1 cellular context compared by ENCODE assay signal in the genomic region with DNA sequence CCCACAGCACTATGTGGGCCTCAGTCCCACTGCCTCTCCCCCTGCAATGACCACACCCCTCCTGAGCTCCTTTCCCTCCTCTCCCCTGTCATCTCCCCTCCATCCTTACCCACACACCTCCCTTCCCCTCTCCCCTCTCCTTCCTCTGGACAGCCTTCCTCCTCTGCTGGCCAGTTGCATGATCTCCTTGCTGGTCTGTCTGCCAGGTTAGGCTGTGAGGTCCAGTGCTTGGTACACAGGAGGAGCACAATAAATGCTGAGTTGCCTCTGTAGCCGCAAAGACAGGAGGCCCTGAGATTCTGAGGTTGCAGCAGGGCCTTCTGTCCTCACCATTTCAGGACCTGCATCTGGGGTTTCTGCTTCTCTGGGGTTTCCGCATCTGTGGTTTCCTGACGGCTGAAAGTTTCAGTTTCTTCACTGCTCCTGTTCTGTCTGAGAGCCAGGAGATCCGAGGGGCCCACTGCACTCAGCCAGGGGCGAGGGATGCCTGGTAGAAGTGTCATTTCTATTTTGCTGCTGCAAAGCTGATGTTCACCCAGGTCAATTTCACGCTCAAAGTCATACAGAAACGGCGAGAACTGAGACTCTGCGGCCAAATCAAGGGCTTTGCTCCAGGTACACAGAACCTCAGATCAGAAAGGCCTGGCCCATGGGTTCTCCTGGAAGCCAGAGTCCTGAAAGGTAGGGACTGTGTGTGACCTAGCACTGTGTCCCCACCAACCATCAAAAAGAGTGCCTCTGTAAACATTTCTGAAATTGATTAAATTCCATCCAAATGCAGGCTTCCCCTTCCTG.
TF ChIP-seq lines count a peak whose summit lies in the region.

No MANE protein-coding gene starts in this region.

TF ChIP-seq in GM12878, 131 proteins besides CTCF, POLR2A, EP300 and RAD21 (continued from another document and continues in another):
- TF ChIP-seq, protein P1, sequence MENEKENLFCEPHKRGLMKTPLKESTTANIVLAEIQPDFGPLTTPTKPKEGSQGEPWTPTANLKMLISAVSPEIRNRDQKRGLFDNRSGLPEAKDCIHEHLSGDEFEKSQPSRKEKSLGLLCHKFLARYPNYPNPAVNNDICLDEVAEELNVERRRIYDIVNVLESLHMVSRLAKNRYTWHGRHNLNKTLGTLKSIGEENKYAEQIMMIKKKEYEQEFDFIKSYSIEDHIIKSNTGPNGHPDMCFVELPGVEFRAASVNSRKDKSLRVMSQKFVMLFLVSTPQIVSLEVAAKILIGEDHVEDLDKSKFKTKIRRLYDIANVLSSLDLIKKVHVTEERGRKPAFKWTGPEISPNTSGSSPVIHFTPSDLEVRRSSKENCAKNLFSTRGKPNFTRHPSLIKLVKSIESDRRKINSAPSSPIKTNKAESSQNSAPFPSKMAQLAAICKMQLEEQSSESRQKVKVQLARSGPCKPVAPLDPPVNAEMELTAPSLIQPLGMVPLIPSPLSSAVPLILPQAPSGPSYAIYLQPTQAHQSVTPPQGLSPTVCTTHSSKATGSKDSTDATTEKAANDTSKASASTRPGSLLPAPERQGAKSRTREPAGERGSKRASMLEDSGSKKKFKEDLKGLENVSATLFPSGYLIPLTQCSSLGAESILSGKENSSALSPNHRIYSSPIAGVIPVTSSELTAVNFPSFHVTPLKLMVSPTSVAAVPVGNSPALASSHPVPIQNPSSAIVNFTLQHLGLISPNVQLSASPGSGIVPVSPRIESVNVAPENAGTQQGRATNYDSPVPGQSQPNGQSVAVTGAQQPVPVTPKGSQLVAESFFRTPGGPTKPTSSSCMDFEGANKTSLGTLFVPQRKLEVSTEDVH (IDR thresholded peaks at IDR 0.05; ENCODE audit: low read depth, partially characterized antibody): no peak
- TF ChIP-seq DPF2 (IDR thresholded peaks at IDR 0.05) (peak; percentile 72), RELA (IDR thresholded peaks at IDR 0.05; ENCODE audit: borderline replicate concordance, partially characterized antibody) (peak; percentile 7), CREB1 (IDR thresholded peaks at IDR 0.05; ENCODE audit: low read depth) (peak; percentile 68; the same call in 1 of the 2 replicates), KDM1A (IDR thresholded peaks at IDR 0.05; ENCODE audit: borderline replicate concordance) (no peak), ZNF207 (IDR thresholded peaks at IDR 0.05; ENCODE audit: borderline replicate concordance) (no peak), BACH1 (IDR thresholded peaks at IDR 0.05; ENCODE audit: borderline replicate concordance) (no peak), TBL1XR1 (IDR thresholded peaks at IDR 0.05; ENCODE audit: low read depth, low read length) (peak; percentile 82), ZBED1 (IDR thresholded peaks at IDR 0.05; ENCODE audit: borderline replicate concordance) (0 out of 2 replicates have a peak, but pooled peaks have one; percentile 67), PAX5 (IDR thresholded peaks at IDR 0.05; ENCODE audit: borderline replicate concordance, low read depth, low read length) (peak; percentile 62; the same call in 1 of the 2 replicates), MEF2A (IDR thresholded peaks at IDR 0.05; ENCODE audit: insufficient read depth, low read depth, low read length) (peak; percentile 62; the same call in 1 of the 2 replicates), HDGF (IDR thresholded peaks at IDR 0.05) (peak; percentile 98), BHLHE40 (IDR thresholded peaks at IDR 0.05; ENCODE audit: borderline replicate concordance in 1 of 2, low read depth in 2 of 2, low read length in 1 of 2) (0 out of 4 replicates have a peak, but pooled peaks of 1 of the 2 experiments have one; percentile 11), SMAD1 (IDR thresholded peaks at IDR 0.05; ENCODE audit: low read depth, partially characterized antibody) (no peak), RUNX3 (IDR thresholded peaks at IDR 0.05; ENCODE audit: low read length) (peak; percentile 99), GATAD2B (conservative IDR thresholded peaks at IDR 0.05; ENCODE audit: low read depth) (no peak; the same call in 1 of the 2 replicates), TAF1 (IDR thresholded peaks at IDR 0.05; ENCODE audit: borderline replicate concordance, low read depth, low read length) (0 out of 2 replicates have a peak, but pooled peaks have one; percentile 32), NFIC (IDR thresholded peaks at IDR 0.05; ENCODE audit: low read depth, low read length) (peak; percentile 77), CHD2 (IDR thresholded peaks at IDR 0.05; ENCODE audit: borderline replicate concordance, low read depth, low read length) (no peak), SRF (IDR thresholded peaks at IDR 0.05; ENCODE audit: low read depth in 2 of 2, low read length in 2 of 2) (0 out of 4 replicates have a peak, but pooled peaks of 1 of the 2 experiments have one; percentile 3), ZNF217 (IDR thresholded peaks at IDR 0.05) (peak; percentile 65; the same call in 1 of the 2 replicates), RFX5 (IDR thresholded peaks at IDR 0.05; ENCODE audit: low read depth, low read length) (no peak), CHD1 (IDR thresholded peaks at IDR 0.05; ENCODE audit: low read depth, low read length) (no peak), IRF4 (IDR thresholded peaks at IDR 0.05; ENCODE audit: low read depth, low read length) (peak; percentile 78; the same call in 1 of the 2 replicates), MEF2B (IDR thresholded peaks at IDR 0.05; ENCODE audit: partially characterized antibody, poor library complexity, severe bottlenecking) (peak; percentile 56), CEBPB (IDR thresholded peaks at IDR 0.05; ENCODE audit: borderline replicate concordance in 1 of 2, low read depth in 2 of 2, low read length in 2 of 2) (no peak), IKZF1 (conservative IDR thresholded peaks at IDR 0.05) (peak; percentile 92), MTA2 (IDR thresholded peaks at IDR 0.05; ENCODE audit: low read depth) (peak; percentile 44), KAT2A (conservative IDR thresholded peaks at IDR 0.05; ENCODE audit: control insufficient read depth, low read depth, low read length) (no peak), NBN (IDR thresholded peaks at IDR 0.05) (peak; percentile 85), JUNB (IDR thresholded peaks at IDR 0.05) (peak; percentile 46), STAT1 (conservative IDR thresholded peaks at IDR 0.05) (no peak), WRNIP1 (IDR thresholded peaks at IDR 0.05; ENCODE audit: borderline replicate concordance, low read depth, low read length) (no peak), MXI1 (IDR thresholded peaks at IDR 0.05; ENCODE audit: low read depth, low read length) (no peak), ATF7 (IDR thresholded peaks at IDR 0.05; ENCODE audit: low read depth) (peak; percentile 52; the same call in 1 of the 2 replicates), SP1 (IDR thresholded peaks at IDR 0.05; ENCODE audit: low read depth, low read length) (peak; percentile 67), POU2F2 (IDR thresholded peaks at IDR 0.05; ENCODE audit: borderline replicate concordance, low read depth, low read length) (no peak), MTA3 (IDR thresholded peaks at IDR 0.05; ENCODE audit: borderline replicate concordance, low read length) (peak; percentile 56; the same call in 1 of the 2 replicates), BCL11A (IDR thresholded peaks at IDR 0.05; ENCODE audit: low read depth, low read length) (peak; percentile 61; the same call in 1 of the 2 replicates), EGR1 (IDR thresholded peaks at IDR 0.05; ENCODE audit: borderline replicate concordance in 1 of 2, low read depth in 2 of 2, low read length in 2 of 2) (peak in 1 of 2 experiments; percentile 47; a peak in 1 of 3 replicates), CBX5 (IDR thresholded peaks at IDR 0.05; ENCODE audit: low read depth) (0 out of 2 replicates have a peak, but pooled peaks have one; percentile 52), SMC3 (IDR thresholded peaks at IDR 0.05; ENCODE audit: borderline replicate concordance, low read length) (peak; percentile 24; the same call in 1 of the 2 replicates)
- TF ChIP-seq, protein P2, sequence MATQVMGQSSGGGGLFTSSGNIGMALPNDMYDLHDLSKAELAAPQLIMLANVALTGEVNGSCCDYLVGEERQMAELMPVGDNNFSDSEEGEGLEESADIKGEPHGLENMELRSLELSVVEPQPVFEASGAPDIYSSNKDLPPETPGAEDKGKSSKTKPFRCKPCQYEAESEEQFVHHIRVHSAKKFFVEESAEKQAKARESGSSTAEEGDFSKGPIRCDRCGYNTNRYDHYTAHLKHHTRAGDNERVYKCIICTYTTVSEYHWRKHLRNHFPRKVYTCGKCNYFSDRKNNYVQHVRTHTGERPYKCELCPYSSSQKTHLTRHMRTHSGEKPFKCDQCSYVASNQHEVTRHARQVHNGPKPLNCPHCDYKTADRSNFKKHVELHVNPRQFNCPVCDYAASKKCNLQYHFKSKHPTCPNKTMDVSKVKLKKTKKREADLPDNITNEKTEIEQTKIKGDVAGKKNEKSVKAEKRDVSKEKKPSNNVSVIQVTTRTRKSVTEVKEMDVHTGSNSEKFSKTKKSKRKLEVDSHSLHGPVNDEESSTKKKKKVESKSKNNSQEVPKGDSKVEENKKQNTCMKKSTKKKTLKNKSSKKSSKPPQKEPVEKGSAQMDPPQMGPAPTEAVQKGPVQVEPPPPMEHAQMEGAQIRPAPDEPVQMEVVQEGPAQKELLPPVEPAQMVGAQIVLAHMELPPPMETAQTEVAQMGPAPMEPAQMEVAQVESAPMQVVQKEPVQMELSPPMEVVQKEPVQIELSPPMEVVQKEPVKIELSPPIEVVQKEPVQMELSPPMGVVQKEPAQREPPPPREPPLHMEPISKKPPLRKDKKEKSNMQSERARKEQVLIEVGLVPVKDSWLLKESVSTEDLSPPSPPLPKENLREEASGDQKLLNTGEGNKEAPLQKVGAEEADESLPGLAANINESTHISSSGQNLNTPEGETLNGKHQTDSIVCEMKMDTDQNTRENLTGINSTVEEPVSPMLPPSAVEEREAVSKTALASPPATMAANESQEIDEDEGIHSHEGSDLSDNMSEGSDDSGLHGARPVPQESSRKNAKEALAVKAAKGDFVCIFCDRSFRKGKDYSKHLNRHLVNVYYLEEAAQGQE (IDR thresholded peaks at IDR 0.05; ENCODE audit: low read depth, low read length): no peak
- TF ChIP-seq, protein P3, sequence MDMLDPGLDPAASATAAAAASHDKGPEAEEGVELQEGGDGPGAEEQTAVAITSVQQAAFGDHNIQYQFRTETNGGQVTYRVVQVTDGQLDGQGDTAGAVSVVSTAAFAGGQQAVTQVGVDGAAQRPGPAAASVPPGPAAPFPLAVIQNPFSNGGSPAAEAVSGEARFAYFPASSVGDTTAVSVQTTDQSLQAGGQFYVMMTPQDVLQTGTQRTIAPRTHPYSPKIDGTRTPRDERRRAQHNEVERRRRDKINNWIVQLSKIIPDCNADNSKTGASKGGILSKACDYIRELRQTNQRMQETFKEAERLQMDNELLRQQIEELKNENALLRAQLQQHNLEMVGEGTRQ (IDR thresholded peaks at IDR 0.05; ENCODE audit: borderline replicate concordance, low read depth, low read length): no peak
- TF ChIP-seq, protein P4, sequence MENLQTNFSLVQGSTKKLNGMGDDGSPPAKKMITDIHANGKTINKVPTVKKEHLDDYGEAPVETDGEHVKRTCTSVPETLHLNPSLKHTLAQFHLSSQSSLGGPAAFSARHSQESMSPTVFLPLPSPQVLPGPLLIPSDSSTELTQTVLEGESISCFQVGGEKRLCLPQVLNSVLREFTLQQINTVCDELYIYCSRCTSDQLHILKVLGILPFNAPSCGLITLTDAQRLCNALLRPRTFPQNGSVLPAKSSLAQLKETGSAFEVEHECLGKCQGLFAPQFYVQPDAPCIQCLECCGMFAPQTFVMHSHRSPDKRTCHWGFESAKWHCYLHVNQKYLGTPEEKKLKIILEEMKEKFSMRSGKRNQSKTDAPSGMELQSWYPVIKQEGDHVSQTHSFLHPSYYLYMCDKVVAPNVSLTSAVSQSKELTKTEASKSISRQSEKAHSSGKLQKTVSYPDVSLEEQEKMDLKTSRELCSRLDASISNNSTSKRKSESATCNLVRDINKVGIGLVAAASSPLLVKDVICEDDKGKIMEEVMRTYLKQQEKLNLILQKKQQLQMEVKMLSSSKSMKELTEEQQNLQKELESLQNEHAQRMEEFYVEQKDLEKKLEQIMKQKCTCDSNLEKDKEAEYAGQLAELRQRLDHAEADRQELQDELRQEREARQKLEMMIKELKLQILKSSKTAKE (IDR thresholded peaks at IDR 0.05; ENCODE audit: low read depth, poor library complexity, severe bottlenecking): peak; percentile 73
- TF ChIP-seq, protein P5, sequence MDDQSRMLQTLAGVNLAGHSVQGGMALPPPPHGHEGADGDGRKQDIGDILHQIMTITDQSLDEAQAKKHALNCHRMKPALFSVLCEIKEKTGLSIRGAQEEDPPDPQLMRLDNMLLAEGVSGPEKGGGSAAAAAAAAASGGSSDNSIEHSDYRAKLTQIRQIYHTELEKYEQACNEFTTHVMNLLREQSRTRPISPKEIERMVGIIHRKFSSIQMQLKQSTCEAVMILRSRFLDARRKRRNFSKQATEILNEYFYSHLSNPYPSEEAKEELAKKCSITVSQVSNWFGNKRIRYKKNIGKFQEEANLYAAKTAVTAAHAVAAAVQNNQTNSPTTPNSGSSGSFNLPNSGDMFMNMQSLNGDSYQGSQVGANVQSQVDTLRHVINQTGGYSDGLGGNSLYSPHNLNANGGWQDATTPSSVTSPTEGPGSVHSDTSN (IDR thresholded peaks at IDR 0.05; ENCODE audit: insufficient replicate concordance, low read depth, low read length): peak; percentile 8
- TF ChIP-seq, protein P6, sequence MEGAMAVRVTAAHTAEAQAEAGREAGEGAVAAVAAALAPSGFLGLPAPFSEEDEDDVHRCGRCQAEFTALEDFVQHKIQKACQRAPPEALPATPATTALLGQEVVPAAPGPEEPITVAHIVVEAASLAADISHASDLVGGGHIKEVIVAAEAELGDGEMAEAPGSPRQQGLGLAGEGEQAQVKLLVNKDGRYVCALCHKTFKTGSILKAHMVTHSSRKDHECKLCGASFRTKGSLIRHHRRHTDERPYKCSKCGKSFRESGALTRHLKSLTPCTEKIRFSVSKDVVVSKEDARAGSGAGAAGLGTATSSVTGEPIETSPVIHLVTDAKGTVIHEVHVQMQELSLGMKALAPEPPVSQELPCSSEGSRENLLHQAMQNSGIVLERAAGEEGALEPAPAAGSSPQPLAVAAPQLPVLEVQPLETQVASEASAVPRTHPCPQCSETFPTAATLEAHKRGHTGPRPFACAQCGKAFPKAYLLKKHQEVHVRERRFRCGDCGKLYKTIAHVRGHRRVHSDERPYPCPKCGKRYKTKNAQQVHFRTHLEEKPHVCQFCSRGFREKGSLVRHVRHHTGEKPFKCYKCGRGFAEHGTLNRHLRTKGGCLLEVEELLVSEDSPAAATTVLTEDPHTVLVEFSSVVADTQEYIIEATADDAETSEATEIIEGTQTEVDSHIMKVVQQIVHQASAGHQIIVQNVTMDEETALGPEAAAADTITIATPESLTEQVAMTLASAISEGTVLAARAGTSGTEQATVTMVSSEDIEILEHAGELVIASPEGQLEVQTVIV (IDR thresholded peaks at IDR 0.05; ENCODE audit: borderline replicate concordance, partially characterized antibody): no peak
- TF ChIP-seq, protein P7, sequence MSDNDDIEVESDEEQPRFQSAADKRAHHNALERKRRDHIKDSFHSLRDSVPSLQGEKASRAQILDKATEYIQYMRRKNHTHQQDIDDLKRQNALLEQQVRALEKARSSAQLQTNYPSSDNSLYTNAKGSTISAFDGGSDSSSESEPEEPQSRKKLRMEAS (IDR thresholded peaks at IDR 0.05; ENCODE audit: low read depth, low read length): no peak
- TF ChIP-seq, protein P8, sequence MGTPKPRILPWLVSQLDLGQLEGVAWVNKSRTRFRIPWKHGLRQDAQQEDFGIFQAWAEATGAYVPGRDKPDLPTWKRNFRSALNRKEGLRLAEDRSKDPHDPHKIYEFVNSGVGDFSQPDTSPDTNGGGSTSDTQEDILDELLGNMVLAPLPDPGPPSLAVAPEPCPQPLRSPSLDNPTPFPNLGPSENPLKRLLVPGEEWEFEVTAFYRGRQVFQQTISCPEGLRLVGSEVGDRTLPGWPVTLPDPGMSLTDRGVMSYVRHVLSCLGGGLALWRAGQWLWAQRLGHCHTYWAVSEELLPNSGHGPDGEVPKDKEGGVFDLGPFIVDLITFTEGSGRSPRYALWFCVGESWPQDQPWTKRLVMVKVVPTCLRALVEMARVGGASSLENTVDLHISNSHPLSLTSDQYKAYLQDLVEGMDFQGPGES (IDR thresholded peaks at IDR 0.05): no peak
